ENCODE assay signal across 18 cellular contexts in the genomic region with DNA sequence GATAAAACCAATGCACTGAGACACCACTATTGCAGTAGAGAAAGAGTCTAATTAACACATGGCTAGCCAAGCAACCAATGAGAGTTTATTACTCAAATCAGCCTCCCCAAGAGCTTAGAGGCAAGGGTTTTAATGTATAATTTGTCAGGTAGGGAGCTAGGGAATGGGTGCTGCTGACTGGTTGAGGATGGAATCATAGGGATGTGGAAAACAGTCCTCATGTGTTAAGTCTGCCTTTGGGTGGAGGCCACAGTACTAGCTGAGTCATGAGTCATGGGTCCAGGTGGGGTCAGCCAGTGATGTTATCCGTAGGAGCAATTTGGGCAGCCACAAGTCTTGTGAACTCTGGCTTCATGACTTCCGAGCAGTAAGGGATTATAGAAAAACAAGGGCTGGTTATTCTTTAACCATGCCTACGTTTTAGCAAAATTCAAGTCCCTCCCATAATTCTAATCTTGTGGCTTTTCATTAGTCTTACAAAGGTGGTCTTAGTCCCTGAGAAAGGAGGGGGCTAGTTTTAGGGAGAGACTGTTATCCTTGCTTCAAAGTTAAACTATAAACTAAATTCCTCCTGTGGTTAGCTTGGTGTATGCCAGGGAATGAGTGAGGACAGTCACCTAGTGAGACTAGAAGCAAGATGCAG. TPM values are rescaled to one million over a fixed set of nuclear protein-coding genes. Genes with fewer than 3 reads are reported as not detected.
DNase-seq lines count a peak whose midpoint lies in the region; ATAC-seq, FAIRE-seq and TF ChIP-seq lines count a peak whose summit lies in the region.
"Had no signal": no experiment of that assay in that cellular context is flagged by ENCODE, and none has a peak within 500 bp of the region (broad histone marks: within the 10 kb centered on the region; RNA-seq: fewer than 3 reads in every experiment).

No MANE protein-coding gene starts in this region.

- CTCF ChIA-PET in CD8-positive, alpha-beta T cell (lab: Charles Lee): interaction anchor here (0.8 to 8.1 kb wide), 6 partner anchors 11 to 121 kb away, joined by 3 to 33 read pairs (median 3); no protein-coding TSS in a partner anchor
- CTCF ChIA-PET in K562 (lab: Yijun Ruan, JAX; ENCODE audit: low intra/inter-chr PET ratio): no interaction called here

- H3K27ac ChIP-seq in CD8-positive, alpha-beta T cell (ENCODE audit: low read depth, low read length): no peak overlapping the region
- H3K27ac ChIP-seq in HL-60 (replicated peaks) (peak overlapping the region; percentile 35; the same call in 1 of the 2 replicates), K562 (ENCODE audit: extremely low read depth, low read depth, low read length) (no peak overlapping the region)
- H3K27ac ChIP-seq: left lung, ovary, SJCRH30, testis had no signal

- H3K27me3 Mint-ChIP-seq in CD8-positive, alpha-beta T cell (ENCODE audit: low read depth): no peaks in the 10 kb centered on the region
- H3K27me3 Mint-ChIP-seq in naive B cell: no peaks in the 10 kb centered on the region

- FAIRE-seq in K562 (lab: Jason Lieb, UNC): no peak
- FAIRE-seq in D721Med (lab: Jason Lieb, UNC): no peak

- peak overlapping the region; percentile 80 for H3K27ac Mint-ChIP-seq in CD8-positive, alpha-beta T cell
- H3K27ac Mint-ChIP-seq in naive B cell: peak overlapping the region in 4 of 6 donors; percentile 1 to 63 (median 34)

- no peaks in the 10 kb centered on the region for H3K36me3 ChIP-seq in CD8-positive, alpha-beta T cell (ENCODE audit: insufficient read depth, low read length)
- H3K36me3 ChIP-seq in K562 (ENCODE audit: control insufficient read depth, insufficient read depth, low read length): no peaks in the 10 kb centered on the region
- H3K36me3 ChIP-seq: left lung, ovary, SJCRH30 had no signal

- H3K9me3 ChIP-seq in CD8-positive, alpha-beta T cell (ENCODE audit: low read length): no peaks in the 10 kb centered on the region
- no peaks in the 10 kb centered on the region for H3K9me3 ChIP-seq in K562 (replicated peaks; ENCODE audit: control insufficient read depth, insufficient read depth, low read depth, low read length)
- H3K9me3 ChIP-seq: testis had no signal

- 0 out of 2 replicates have a peak, but pooled peaks have one; percentile 4 for TF ChIP-seq EP300 in K562 (IDR thresholded peaks at IDR 0.05; ENCODE audit: low read length)

- no peak for DNase-seq in CD8-positive, alpha-beta T cell
- no peak for DNase-seq in HL-60 (ENCODE audit: low read depth in 1 of 2, low spot score in 1 of 2)
- peak in 1 of 4 experiments; percentile 19 for DNase-seq in K562 (ENCODE audit: extremely low read depth in 1 of 4, low spot score in 3 of 4)
- no peak for DNase-seq in naive B cell
- no peak for DNase-seq in D721Med (ENCODE audit: insufficient read length, low spot score)
- DNase-seq in NCI-H748 (lab: John Stamatoyannopoulos, UW; ENCODE audit: unreplicated experiment): no peak
- DNase-seq in dermis blood vessel endothelial cell: no peak
- DNase-seq: activated CD4-positive, alpha-beta T cell treated with anti-CD3 and anti-CD28 coated beads for 1 hour; central memory CD4-positive, alpha-beta T cell; left lung; NCI-H2029 treated with DMSO at 0.1 percent for 48 hours; NCI-H510A treated with DMSO at 0.1 percent for 48 hours; ovary; SJCRH30; stimulated activated CD4-positive, alpha-beta T cell treated with anti-CD3 and anti-CD28 coated beads, Interleukin-2, amount 100 ng/mL, for 24 hours; T-helper 9 cell; testis had no signal

- H3K4me1 Mint-ChIP-seq in CD8-positive, alpha-beta T cell (ENCODE audit: low read depth): peaks cover 31% of the 10 kb centered on the region
- peaks cover 42 to 70% (median 50%) of the 10 kb centered on the region in 3 donors for H3K4me1 Mint-ChIP-seq in naive B cell

- no peaks in the 10 kb centered on the region for H4K20me1 ChIP-seq in K562 (replicated peaks; ENCODE audit: control insufficient read depth, insufficient read depth, low read length)

- H3K9me3 Mint-ChIP-seq in CD8-positive, alpha-beta T cell: peaks cover 13% of the 10 kb centered on the region
- H3K9me3 Mint-ChIP-seq in naive B cell: peaks cover 3 to 37% (median 20%) of the 10 kb centered on the region in 7 donors

- WGBS in K562 (ENCODE audit: insufficient coverage, low coverage, missing lambda C conversion rate): 10% methylated on average over 3 of the region's 3 CpGs

- peaks cover 27% of the 10 kb centered on the region for H3K4me1 ChIP-seq in CD8-positive, alpha-beta T cell (ENCODE audit: insufficient read depth, low read length)
- no peaks in the 10 kb centered on the region; a peak in 1 of 5 replicates for H3K4me1 ChIP-seq in K562 (replicated peaks in 1 of 2; ENCODE audit: control insufficient read depth in 2 of 2, insufficient read depth in 2 of 2, low read length in 2 of 2)
- H3K4me1 ChIP-seq: SJCRH30, testis had no signal

- H2AFZ ChIP-seq in K562 (ENCODE audit: low read depth, low read length): no peak overlapping the region

- ATAC-seq in CD8-positive, alpha-beta T cell: no peak
- ATAC-seq in K562 (peak; percentile 65; the same call in 2 of the 3 replicates), naive B cell (ENCODE audit: low read depth in 2 of 2) (no peak)
- ATAC-seq: left lung had no signal

- no peak overlapping the region for H3K9ac ChIP-seq in K562 (ENCODE audit: insufficient read depth in 1 of 2, low read depth in 2 of 2, low read length in 2 of 2)

- no peak for TF ChIP-seq POLR2A in K562 (conservative IDR thresholded peaks at IDR 0.05)

- POLR2A ChIA-PET in CD8-positive, alpha-beta T cell (lab: Charles Lee): interaction anchor here (0.8 to 1.5 kb wide), 3 partner anchors 23 to 55 kb away, joined by 3 to 4 read pairs (median 4); no protein-coding TSS in a partner anchor
- POLR2A ChIA-PET in K562 (lab: Yijun Ruan, JAX): interaction anchor here (0.7 kb wide), 1 partner anchor 24 kb away, joined by 3 read pairs; no protein-coding TSS in a partner anchor

- no peak for TF ChIP-seq RAD21 in K562 (CRISPR knock-in tag; conservative IDR thresholded peaks at IDR 0.05 in 1 of 2, IDR thresholded peaks at IDR 0.05 in 1 of 2)

- no peaks in the 10 kb centered on the region for H3K79me2 ChIP-seq in K562 (ENCODE audit: control insufficient read depth, insufficient read depth, low read length)

- no TSS peak for BruUV-seq in K562 (replicated peaks; lab: Mats Ljungman, UMichigan)

- no peaks in the 10 kb centered on the region for H3K27me3 ChIP-seq in CD8-positive, alpha-beta T cell (ENCODE audit: insufficient read depth, low read length)
- H3K27me3 ChIP-seq in HL-60 (ENCODE audit: insufficient read depth, poor library complexity, severe bottlenecking): no peaks in the 10 kb centered on the region
- peaks cover 2 to 8% of the 10 kb centered on the region in 2 experiments; a peak in 4 of 5 replicates for H3K27me3 ChIP-seq in K562 (ENCODE audit: control insufficient read depth in 2 of 2, insufficient read depth in 2 of 2, low read length in 2 of 2)
- H3K27me3 ChIP-seq: left lung, ovary, SJCRH30, testis had no signal

- no peak for TF ChIP-seq CTCF in CD8-positive, alpha-beta T cell (IDR thresholded peaks at IDR 0.05)
- TF ChIP-seq CTCF in HL-60 (IDR thresholded peaks at IDR 0.05; ENCODE audit: insufficient read depth, low read length) (no peak), K562 (IDR thresholded peaks at IDR 0.05 in 2 of 3, conservative IDR thresholded peaks at IDR 0.05 in 1 of 3; ENCODE audit: insufficient read depth in 2 of 3, low read depth in 1 of 3, low read length in 3 of 3) (no peak), D721Med (IDR thresholded peaks at IDR 0.05; ENCODE audit: insufficient read depth, missing control alignments) (no peak)

- no peak overlapping the region for H3K4me2 ChIP-seq in K562 (ENCODE audit: insufficient read depth, low read length)

- no peak overlapping the region for H3K4me3 ChIP-seq in CD8-positive, alpha-beta T cell (ENCODE audit: low read depth, low read length)
- H3K4me3 ChIP-seq in HL-60 (replicated peaks; ENCODE audit: insufficient read depth, low read length) (no peak overlapping the region), K562 (no peak overlapping the region)
- H3K4me3 ChIP-seq: left lung, ovary, SJCRH30, testis had no signal

- no peaks in the 10 kb centered on the region for H3K9me1 ChIP-seq in K562 (ENCODE audit: control insufficient read depth, insufficient read depth, low read length)

- intact Hi-C loops in CD8-positive, alpha-beta T cell (cut with DNase I, micrococcal nuclease): loop anchor here (2.0 to 10.0 kb wide), 2 partner anchors 113 to 115 kb away; no protein-coding TSS in a partner anchor
- intact Hi-C loops in K562 (cut with micrococcal nuclease): no loop called here

- peak overlapping the region; percentile 29 for H3K4me3 Mint-ChIP-seq in CD8-positive, alpha-beta T cell
- peak overlapping the region in 4 of 8 donors; percentile 15 to 66 (median 48) for H3K4me3 Mint-ChIP-seq in naive B cell

- H3K36me3 Mint-ChIP-seq in CD8-positive, alpha-beta T cell: no peaks in the 10 kb centered on the region
- peaks cover 11 to 22% of the 10 kb centered on the region in 2 donors for H3K36me3 Mint-ChIP-seq in naive B cell

- in situ Hi-C loops in K562 (cut with MboI): no loop called here

TF ChIP-seq in K562, 482 proteins besides CTCF, POLR2A, EP300 and RAD21 (continues in another document):
- peak; percentile 65; the same call in 1 of the 2 replicates for TF ChIP-seq NFE2 (IDR thresholded peaks at IDR 0.05; ENCODE audit: low read depth)
- TF ChIP-seq PTBP1 (IDR thresholded peaks at IDR 0.05; ENCODE audit: low read depth, low read length): no peak
- peak in 1 of 2 experiments; percentile 24; a peak in 1 of 3 replicates for TF ChIP-seq CBX3 (IDR thresholded peaks at IDR 0.05; ENCODE audit: borderline replicate concordance in 1 of 2, low read length in 2 of 2)

RNA-seq across cellular contexts. Expression of a gene that starts 25.1 kb away (rescaled TPM):
- 100 to 1,000 TPM; 225 to 234 TPM for total RNA-seq in CD8-positive, alpha-beta T cell
- not detected in 2 replicates for total RNA-seq in K562 (2011; cell fraction: chromatin; rRNA removed; ENCODE audit: low replicate concordance)
- not detected in 2 replicates for total RNA-seq in K562 (2011; cell fraction: nucleolus; rRNA removed)
- not detected in 2 replicates for total RNA-seq in K562 (2011; cell fraction: nucleoplasm; rRNA removed)
- total RNA-seq in K562 (2014; rRNA removed) (not detected in 2 replicates), K562 (2014; rRNA removed; fragmentation: Illumina TruSeq; extraction: Trizol) (not detected in 2 replicates), K562 (2015; rRNA removed; fragmentation: Illumina TruSeq; extraction: Trizol) (0.30 and 0.51 TPM in 2 replicates), K562 (2021) (0.27 and 0.58 TPM in 2 replicates), dermis blood vessel endothelial cell (0.34 and 1.1 TPM in 2 replicates)
- polyA plus RNA-seq in K562 (2011; rRNA removed) (0.07 TPM in 1 of 2 replicates, not detected in the other), K562 (2014; fragmentation: Illumina TruSeq; extraction: Trizol) (not detected in 2 replicates), K562 (2014; fragmentation: Nextera tagmentation; extraction: Ambion mirVana) (not detected), K562 (2014; rRNA removed) (0.05 TPM in 1 of 2 replicates, not detected in the other), naive B cell (ENCODE audit: low read depth in 6 of 6) (1,000 to 10,000 TPM in 3 of 6 donors, 100 to 1,000 TPM in 3; 826 to 1,431 (median 949) TPM)
- polyA plus RNA-seq in K562 (2011; cell fraction: cytosol; rRNA removed): not detected in 2 replicates
- polyA plus RNA-seq in K562 (2011; cell fraction: nucleus; rRNA removed): not detected in 2 replicates
- polyA plus RNA-seq in K562 (2012): 0.10 TPM in 1 of 2 replicates, not detected in the other
- polyA minus RNA-seq in K562 (2011; rRNA and poly(A)+ RNA removed): not detected in 2 replicates
- not detected in 2 replicates for polyA minus RNA-seq in K562 (2011; cell fraction: cytosol; rRNA and poly(A)+ RNA removed)
- polyA minus RNA-seq in K562 (2011; cell fraction: nucleus; rRNA and poly(A)+ RNA removed): not detected in 2 replicates
- total RNA-seq: OCI-LY7 had no signal

Comparison
In these comparisons a context has a peak if more than half of its experiments do, and no peak if none do; other contexts are left out.
1. RNA of a gene that starts 25.1 kb away (total RNA-seq): 225 to 234 TPM in CD8-positive, alpha-beta T cell; 0.34 to 1.1 TPM in dermis blood vessel endothelial cell and 0.27 to 0.58 TPM in K562; every median in the first group is over 100 times any median in the second.